8 cellular contexts compared by ENCODE assay signal in the genomic region with DNA sequence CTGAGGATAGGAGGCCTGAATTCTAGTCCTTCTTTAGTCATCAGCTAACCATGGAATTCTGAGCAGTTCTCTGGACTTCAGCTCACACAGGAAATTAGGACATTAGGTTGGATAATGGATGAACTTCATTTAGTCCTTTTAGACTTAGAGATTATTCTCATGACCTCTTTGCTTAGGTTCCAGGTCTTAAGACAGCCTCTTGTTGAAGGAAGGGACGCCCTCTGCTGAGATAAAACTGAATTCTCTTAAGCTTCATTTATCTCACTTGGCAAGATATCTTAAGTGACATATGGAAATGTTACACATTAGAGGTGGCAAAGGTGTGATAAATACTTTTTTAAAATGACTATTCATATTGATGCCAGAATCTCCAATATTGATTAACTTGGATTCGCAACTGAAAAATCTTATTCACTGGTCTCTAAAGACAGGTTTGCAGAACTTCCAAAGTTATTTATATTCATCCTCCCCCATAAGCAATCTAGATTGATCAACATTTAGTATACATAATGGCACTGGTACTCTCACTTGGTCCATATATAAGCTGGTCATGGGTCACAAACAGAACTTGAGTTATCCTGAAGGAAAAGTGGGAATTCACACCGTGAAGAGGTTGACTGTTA.
DNase-seq lines count a peak whose midpoint lies in the region; ATAC-seq and TF ChIP-seq lines count a peak whose summit lies in the region.

No MANE protein-coding gene starts in this region.

- peak; percentile 56 for TF ChIP-seq CTCF in AG09309 (IDR thresholded peaks at IDR 0.05; ENCODE audit: control insufficient read depth, insufficient read depth, low read depth, low read length, missing control alignments)

- peak; percentile 54 for ATAC-seq in GM19023 (IDR thresholded peaks at IDR 0.05; ENCODE audit: unreplicated experiment)
- ATAC-seq in GM19452 (IDR thresholded peaks at IDR 0.05; ENCODE audit: unreplicated experiment), result no peak

- H3K4me3 ChIP-seq in AG09309 (ENCODE audit: control insufficient read depth, low read depth, low read length), result no peak overlapping the region

- DNase-seq in AG09309 (ENCODE audit: low read depth) (peak; percentile 57), NCI-H2029 (lab: John Stamatoyannopoulos, UW) (peak; percentile 15), astrocyte of the hippocampus (ENCODE audit: low read depth, low spot score) (peak; percentile 69), kidney tubule cell (ENCODE audit: low spot score) (peak; percentile 75), epidermal melanocyte (ENCODE audit: insufficient read length, low spot score) (no peak)
- no peak for DNase-seq in activated T-cell treated with anti-CD3 and anti-CD28 coated beads, Interleukin-2, amount 50 U/mL, for 48 hours

Comparison
In these comparisons a context has a peak if more than half of its experiments do, and no peak if none do; other contexts are left out.
1. DNase-seq: peak in AG09309 (single experiment), NCI-H2029 (single experiment), astrocyte of the hippocampus (single experiment) and kidney tubule cell (single experiment); none in activated T-cell treated with anti-CD3 and anti-CD28 coated beads, Interleukin-2, amount 50 U/mL, for 48 hours (0 of 2) and epidermal melanocyte (single experiment).